Comparison of ENCODE assay signal across 18 cellular contexts in genomic region chr9:69835412-69836080, GRCh38. TPM values are rescaled to one million over a fixed set of nuclear protein-coding genes. Genes with fewer than 3 reads are reported as not detected.
"Had no signal": no experiment of that assay in that cellular context is flagged by ENCODE, and none has a peak within 500 bp of the region (broad histone marks: within the 10 kb centered on the region; RNA-seq: fewer than 3 reads in every experiment).

No MANE protein-coding gene starts in this region.

- H3K4me1 Mint-ChIP-seq: nephron progenitor cell; stimulated activated memory B cell treated with anti-CD40 and anti-IgM and Interleukin-4, amounts not matched to agents 10 μg/mL and 1 μg/mL and 100 μg/mL, for 72 hours had no signal

- H3K27ac ChIP-seq: spleen, tibial nerve, uterus, WERI-Rb-1 had no signal

- H3K9me3 Mint-ChIP-seq: activated naive CD4-positive, alpha-beta T cell treated with anti-CD3 and anti-CD28 coated beads for 36 hours; nephron progenitor cell; stimulated activated memory B cell treated with anti-CD40 and anti-IgM and Interleukin-4, amounts not matched to agents 10 μg/mL and 1 μg/mL and 100 μg/mL, for 72 hours had no signal

- H3K36me3 Mint-ChIP-seq: stimulated activated memory B cell treated with anti-CD40 and anti-IgM and Interleukin-4, amounts not matched to agents 10 μg/mL and 1 μg/mL and 100 μg/mL, for 72 hours had no signal

- H3K9me3 ChIP-seq: spleen, tibial nerve, uterus had no signal

- H3K27ac Mint-ChIP-seq: activated naive CD4-positive, alpha-beta T cell treated with anti-CD3 and anti-CD28 coated beads for 36 hours; nephron progenitor cell; stimulated activated memory B cell treated with anti-CD40 and anti-IgM and Interleukin-4, amounts not matched to agents 10 μg/mL and 1 μg/mL and 100 μg/mL, for 72 hours had no signal

- H3K4me1 ChIP-seq: spleen, tibial nerve, uterus had no signal

- ATAC-seq: left lobe of liver; stimulated activated memory B cell treated with anti-CD40 and anti-IgM and Interleukin-4, amounts not matched to agents 10 μg/mL and 1 μg/mL and 100 μg/mL, for 72 hours had no signal

- H3K27me3 ChIP-seq: spleen, tibial nerve, uterus had no signal

- H3K27me3 Mint-ChIP-seq: stimulated activated memory B cell treated with anti-CD40 and anti-IgM and Interleukin-4, amounts not matched to agents 10 μg/mL and 1 μg/mL and 100 μg/mL, for 72 hours had no signal

- DNase-seq: activated naive CD4-positive, alpha-beta T cell treated with anti-CD3 and anti-CD28 coated beads for 36 hours; activated T-cell treated with anti-CD3 and anti-CD28 coated beads, Interleukin-2, amount 50 U/mL, for 1 hour; amniotic stem cell; effector CD4-positive, alpha-beta T cell; head of caudate nucleus; nephron progenitor cell; occipital lobe; posterior cingulate gyrus; spleen; stimulated activated CD4-positive, alpha-beta T cell treated with anti-CD3 and anti-CD28 coated beads, Interleukin-4, amount 100 ng/mL, for 4 hours; uterus; WERI-Rb-1 had no signal

- H3K4me3 Mint-ChIP-seq: activated naive CD4-positive, alpha-beta T cell treated with anti-CD3 and anti-CD28 coated beads for 36 hours; nephron progenitor cell; stimulated activated memory B cell treated with anti-CD40 and anti-IgM and Interleukin-4, amounts not matched to agents 10 μg/mL and 1 μg/mL and 100 μg/mL, for 72 hours had no signal

RNA-seq across cellular contexts. Expression of gene CFAP95, which starts 14.9 kb away (rescaled TPM):
- total RNA-seq: activated naive CD4-positive, alpha-beta T cell treated with anti-CD3 and anti-CD28 coated beads for 36 hours; cerebellum; frontal cortex; left lobe of liver; occipital lobe; spleen; subcutaneous adipose tissue; tibial nerve had no signal
